Comparison of ENCODE assay signal across 2 cellular contexts in the genomic region with DNA sequence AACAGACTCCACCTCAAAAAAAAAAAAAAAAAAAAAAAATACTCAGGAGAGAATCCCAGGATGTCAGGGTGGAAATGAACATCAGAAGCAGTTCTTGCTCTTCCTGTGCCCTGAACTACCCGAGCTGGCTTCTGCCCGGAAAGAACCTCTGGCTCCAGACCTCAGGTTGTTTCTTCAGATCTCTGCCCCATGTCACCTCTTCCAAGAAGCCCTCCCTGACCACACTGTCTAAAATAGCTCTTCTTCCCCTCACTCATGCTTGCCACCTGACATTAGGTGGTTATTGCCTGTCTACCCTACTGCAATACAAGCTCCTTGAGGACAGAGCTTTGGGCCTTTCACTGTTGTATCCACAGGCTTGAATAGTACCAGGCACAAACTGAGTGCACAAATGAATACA.
TF ChIP-seq lines count a peak whose summit lies in the region.

No MANE protein-coding gene starts in this region.

TF ChIP-seq in SK-N-SH treated with all-trans-retinoic acid at 6 μM for 48 hours, 23 proteins besides CTCF, POLR2A, EP300 and RAD21 (continued from another document):
- TF ChIP-seq ZC3H10 (CRISPR knock-in tag; IDR thresholded peaks at IDR 0.05): no peak
- no peak for TF ChIP-seq TOX (CRISPR knock-in tag; IDR thresholded peaks at IDR 0.05; ENCODE audit: borderline replicate concordance)
- TF ChIP-seq ZNF70 (CRISPR knock-in tag; IDR thresholded peaks at IDR 0.05): no peak
- TF ChIP-seq SNAI2 (CRISPR knock-in tag; IDR thresholded peaks at IDR 0.05): no peak
- TF ChIP-seq, protein P1, sequence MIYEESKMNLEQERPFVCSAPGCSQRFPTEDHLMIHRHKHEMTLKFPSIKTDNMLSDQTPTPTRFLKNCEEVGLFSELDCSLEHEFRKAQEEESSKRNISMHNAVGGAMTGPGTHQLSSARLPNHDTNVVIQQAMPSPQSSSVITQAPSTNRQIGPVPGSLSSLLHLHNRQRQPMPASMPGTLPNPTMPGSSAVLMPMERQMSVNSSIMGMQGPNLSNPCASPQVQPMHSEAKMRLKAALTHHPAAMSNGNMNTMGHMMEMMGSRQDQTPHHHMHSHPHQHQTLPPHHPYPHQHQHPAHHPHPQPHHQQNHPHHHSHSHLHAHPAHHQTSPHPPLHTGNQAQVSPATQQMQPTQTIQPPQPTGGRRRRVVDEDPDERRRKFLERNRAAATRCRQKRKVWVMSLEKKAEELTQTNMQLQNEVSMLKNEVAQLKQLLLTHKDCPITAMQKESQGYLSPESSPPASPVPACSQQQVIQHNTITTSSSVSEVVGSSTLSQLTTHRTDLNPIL (CRISPR knock-in tag; IDR thresholded peaks at IDR 0.05; ENCODE audit: low read depth): no peak
- TF ChIP-seq PPARA (CRISPR knock-in tag; IDR thresholded peaks at IDR 0.05; ENCODE audit: borderline replicate concordance): no peak
- no peak for TF ChIP-seq RARB (CRISPR knock-in tag; IDR thresholded peaks at IDR 0.05)
- TF ChIP-seq, protein P2, sequence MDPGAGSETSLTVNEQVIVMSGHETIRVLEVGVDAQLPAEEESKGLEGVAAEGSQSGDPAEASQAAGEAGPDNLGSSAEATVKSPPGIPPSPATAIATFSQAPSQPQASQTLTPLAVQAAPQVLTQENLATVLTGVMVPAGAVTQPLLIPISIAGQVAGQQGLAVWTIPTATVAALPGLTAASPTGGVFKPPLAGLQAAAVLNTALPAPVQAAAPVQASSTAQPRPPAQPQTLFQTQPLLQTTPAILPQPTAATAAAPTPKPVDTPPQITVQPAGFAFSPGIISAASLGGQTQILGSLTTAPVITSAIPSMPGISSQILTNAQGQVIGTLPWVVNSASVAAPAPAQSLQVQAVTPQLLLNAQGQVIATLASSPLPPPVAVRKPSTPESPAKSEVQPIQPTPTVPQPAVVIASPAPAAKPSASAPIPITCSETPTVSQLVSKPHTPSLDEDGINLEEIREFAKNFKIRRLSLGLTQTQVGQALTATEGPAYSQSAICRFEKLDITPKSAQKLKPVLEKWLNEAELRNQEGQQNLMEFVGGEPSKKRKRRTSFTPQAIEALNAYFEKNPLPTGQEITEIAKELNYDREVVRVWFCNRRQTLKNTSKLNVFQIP (CRISPR knock-in tag; IDR thresholded peaks at IDR 0.05; ENCODE audit: borderline replicate concordance, low read depth): no peak
- TF ChIP-seq ZFP30 (CRISPR knock-in tag; IDR thresholded peaks at IDR 0.05): no peak
- TF ChIP-seq TCF4 (CRISPR knock-in tag; IDR thresholded peaks at IDR 0.05; ENCODE audit: borderline replicate concordance): no peak
- no peak for TF ChIP-seq ZFP3 (CRISPR knock-in tag; IDR thresholded peaks at IDR 0.05)
- no peak for TF ChIP-seq ISL1 (CRISPR knock-in tag; IDR thresholded peaks at IDR 0.05)
- TF ChIP-seq, protein P3, sequence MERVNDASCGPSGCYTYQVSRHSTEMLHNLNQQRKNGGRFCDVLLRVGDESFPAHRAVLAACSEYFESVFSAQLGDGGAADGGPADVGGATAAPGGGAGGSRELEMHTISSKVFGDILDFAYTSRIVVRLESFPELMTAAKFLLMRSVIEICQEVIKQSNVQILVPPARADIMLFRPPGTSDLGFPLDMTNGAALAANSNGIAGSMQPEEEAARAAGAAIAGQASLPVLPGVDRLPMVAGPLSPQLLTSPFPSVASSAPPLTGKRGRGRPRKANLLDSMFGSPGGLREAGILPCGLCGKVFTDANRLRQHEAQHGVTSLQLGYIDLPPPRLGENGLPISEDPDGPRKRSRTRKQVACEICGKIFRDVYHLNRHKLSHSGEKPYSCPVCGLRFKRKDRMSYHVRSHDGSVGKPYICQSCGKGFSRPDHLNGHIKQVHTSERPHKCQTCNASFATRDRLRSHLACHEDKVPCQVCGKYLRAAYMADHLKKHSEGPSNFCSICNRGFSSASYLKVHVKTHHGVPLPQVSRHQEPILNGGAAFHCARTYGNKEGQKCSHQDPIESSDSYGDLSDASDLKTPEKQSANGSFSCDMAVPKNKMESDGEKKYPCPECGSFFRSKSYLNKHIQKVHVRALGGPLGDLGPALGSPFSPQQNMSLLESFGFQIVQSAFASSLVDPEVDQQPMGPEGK (CRISPR knock-in tag; IDR thresholded peaks at IDR 0.05; ENCODE audit: borderline replicate concordance): no peak
- no peak for TF ChIP-seq ZNF565 (CRISPR knock-in tag; conservative IDR thresholded peaks at IDR 0.05; ENCODE audit: low read depth)
- no peak for TF ChIP-seq GLIS3 (CRISPR knock-in tag; IDR thresholded peaks at IDR 0.05)
- no peak for TF ChIP-seq OSR1 (CRISPR knock-in tag; IDR thresholded peaks at IDR 0.05)
- TF ChIP-seq, protein P4, sequence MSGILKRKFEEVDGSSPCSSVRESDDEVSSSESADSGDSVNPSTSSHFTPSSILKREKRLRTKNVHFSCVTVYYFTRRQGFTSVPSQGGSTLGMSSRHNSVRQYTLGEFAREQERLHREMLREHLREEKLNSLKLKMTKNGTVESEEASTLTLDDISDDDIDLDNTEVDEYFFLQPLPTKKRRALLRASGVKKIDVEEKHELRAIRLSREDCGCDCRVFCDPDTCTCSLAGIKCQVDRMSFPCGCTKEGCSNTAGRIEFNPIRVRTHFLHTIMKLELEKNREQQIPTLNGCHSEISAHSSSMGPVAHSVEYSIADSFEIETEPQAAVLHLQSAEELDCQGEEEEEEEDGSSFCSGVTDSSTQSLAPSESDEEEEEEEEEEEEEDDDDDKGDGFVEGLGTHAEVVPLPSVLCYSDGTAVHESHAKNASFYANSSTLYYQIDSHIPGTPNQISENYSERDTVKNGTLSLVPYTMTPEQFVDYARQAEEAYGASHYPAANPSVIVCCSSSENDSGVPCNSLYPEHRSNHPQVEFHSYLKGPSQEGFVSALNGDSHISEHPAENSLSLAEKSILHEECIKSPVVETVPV (CRISPR knock-in tag; IDR thresholded peaks at IDR 0.05): no peak
TF ChIP-seq in SK-N-SH treated with all-trans-retinoic acid at 6 μM for 48 hours: peak in this region for 0.

TF ChIP-seq in SK-N-SH, 30 proteins besides CTCF, POLR2A, EP300 and RAD21 (continued from another document):
- TF ChIP-seq, protein P5, sequence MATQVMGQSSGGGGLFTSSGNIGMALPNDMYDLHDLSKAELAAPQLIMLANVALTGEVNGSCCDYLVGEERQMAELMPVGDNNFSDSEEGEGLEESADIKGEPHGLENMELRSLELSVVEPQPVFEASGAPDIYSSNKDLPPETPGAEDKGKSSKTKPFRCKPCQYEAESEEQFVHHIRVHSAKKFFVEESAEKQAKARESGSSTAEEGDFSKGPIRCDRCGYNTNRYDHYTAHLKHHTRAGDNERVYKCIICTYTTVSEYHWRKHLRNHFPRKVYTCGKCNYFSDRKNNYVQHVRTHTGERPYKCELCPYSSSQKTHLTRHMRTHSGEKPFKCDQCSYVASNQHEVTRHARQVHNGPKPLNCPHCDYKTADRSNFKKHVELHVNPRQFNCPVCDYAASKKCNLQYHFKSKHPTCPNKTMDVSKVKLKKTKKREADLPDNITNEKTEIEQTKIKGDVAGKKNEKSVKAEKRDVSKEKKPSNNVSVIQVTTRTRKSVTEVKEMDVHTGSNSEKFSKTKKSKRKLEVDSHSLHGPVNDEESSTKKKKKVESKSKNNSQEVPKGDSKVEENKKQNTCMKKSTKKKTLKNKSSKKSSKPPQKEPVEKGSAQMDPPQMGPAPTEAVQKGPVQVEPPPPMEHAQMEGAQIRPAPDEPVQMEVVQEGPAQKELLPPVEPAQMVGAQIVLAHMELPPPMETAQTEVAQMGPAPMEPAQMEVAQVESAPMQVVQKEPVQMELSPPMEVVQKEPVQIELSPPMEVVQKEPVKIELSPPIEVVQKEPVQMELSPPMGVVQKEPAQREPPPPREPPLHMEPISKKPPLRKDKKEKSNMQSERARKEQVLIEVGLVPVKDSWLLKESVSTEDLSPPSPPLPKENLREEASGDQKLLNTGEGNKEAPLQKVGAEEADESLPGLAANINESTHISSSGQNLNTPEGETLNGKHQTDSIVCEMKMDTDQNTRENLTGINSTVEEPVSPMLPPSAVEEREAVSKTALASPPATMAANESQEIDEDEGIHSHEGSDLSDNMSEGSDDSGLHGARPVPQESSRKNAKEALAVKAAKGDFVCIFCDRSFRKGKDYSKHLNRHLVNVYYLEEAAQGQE (IDR thresholded peaks at IDR 0.05; ENCODE audit: low read depth, low read length): no peak
- TF ChIP-seq NFIC (IDR thresholded peaks at IDR 0.05; ENCODE audit: borderline replicate concordance): no peak
- no peak for TF ChIP-seq JUND (IDR thresholded peaks at IDR 0.05)
- TF ChIP-seq POLR2AphosphoS5 (IDR thresholded peaks at IDR 0.05; ENCODE audit: low read depth, low read length): no peak
- no peak for TF ChIP-seq FOXJ3 (CRISPR knock-in tag; IDR thresholded peaks at IDR 0.05)
- no peak for TF ChIP-seq FOSL2 (IDR thresholded peaks at IDR 0.05; ENCODE audit: borderline replicate concordance, low read depth)
- TF ChIP-seq, protein P6, sequence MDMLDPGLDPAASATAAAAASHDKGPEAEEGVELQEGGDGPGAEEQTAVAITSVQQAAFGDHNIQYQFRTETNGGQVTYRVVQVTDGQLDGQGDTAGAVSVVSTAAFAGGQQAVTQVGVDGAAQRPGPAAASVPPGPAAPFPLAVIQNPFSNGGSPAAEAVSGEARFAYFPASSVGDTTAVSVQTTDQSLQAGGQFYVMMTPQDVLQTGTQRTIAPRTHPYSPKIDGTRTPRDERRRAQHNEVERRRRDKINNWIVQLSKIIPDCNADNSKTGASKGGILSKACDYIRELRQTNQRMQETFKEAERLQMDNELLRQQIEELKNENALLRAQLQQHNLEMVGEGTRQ (IDR thresholded peaks at IDR 0.05; ENCODE audit: borderline replicate concordance, low read depth, low read length): no peak
